Comparison of ENCODE assay signal across 14 cellular contexts in the genomic region with DNA sequence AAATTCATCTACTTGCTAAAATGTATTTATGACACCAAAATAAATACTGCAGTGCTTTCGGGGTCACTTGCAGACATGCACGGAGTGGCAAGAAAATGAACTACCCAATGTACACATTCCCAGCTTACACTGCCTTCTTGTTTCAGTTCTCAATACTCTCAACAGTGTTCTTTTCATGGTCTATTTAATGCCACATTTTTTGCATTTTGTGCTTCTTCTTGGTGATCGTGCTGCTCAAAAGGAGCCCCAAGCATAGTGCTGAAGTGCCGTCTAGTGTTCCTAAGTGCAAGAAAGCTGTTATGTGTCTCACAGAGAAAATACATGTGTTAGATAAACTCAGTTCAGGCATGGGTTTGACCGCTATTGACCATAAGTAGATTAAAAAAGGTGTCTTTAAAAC.
A peak's percentile ranks its signal among the peaks of the same experiment; 100 is the strongest.
DNase-seq lines count a peak whose midpoint lies in the region; ATAC-seq, FAIRE-seq and TF ChIP-seq lines count a peak whose summit lies in the region.
"Had no signal": no experiment of that assay in that cellular context is flagged by ENCODE, and none has a peak within 500 bp of the region (broad histone marks: within the 10 kb centered on the region; RNA-seq: fewer than 3 reads in every experiment).

No MANE protein-coding gene starts in this region.

- ATAC-seq in GM21423 (IDR thresholded peaks at IDR 0.05; ENCODE audit: unreplicated experiment): peak; percentile 91
- peak; percentile 76 for ATAC-seq in HG03342 (IDR thresholded peaks at IDR 0.05; ENCODE audit: unreplicated experiment)
- no peak for ATAC-seq in GM12878
- ATAC-seq: left cardiac atrium, upper lobe of right lung had no signal

- no peaks in the 10 kb centered on the region for H3K9me3 ChIP-seq in GM12878 (replicated peaks; ENCODE audit: control insufficient read depth, insufficient read depth, low read length)
- H3K9me3 ChIP-seq: upper lobe of right lung had no signal

- no peaks in the 10 kb centered on the region for H3K27me3 ChIP-seq in GM12878 (replicated peaks in 1 of 2; ENCODE audit: control insufficient read depth in 2 of 2, insufficient read depth in 2 of 2, low read length in 1 of 2)
- H3K27me3 ChIP-seq: upper lobe of right lung had no signal

- no peak for TF ChIP-seq CTCF in GM12878 (IDR thresholded peaks at IDR 0.05 in 2 of 3, conservative IDR thresholded peaks at IDR 0.05 in 1 of 3; ENCODE audit: control insufficient read depth in 2 of 3, extremely low read depth in 1 of 3, insufficient read depth in 1 of 3, low read depth in 3 of 3, low read length in 3 of 3)

- RAD21 ChIA-PET in GM12878 (lab: Charles Lee; ENCODE audit: unreplicated experiment): no interaction called here

- H3K27ac ChIP-seq in GM12878 (ENCODE audit: control insufficient read depth, insufficient read depth): no peak overlapping the region
- H3K27ac ChIP-seq: upper lobe of right lung had no signal

- TF ChIP-seq EP300 in GM12878 (IDR thresholded peaks at IDR 0.05; ENCODE audit: borderline replicate concordance in 1 of 2, control insufficient read depth in 1 of 2, low read depth in 2 of 2, low read length in 2 of 2): no peak

- WGBS in GM12878 (ENCODE audit: insufficient coverage, insufficient replicate concordance, low lambda C conversion rate, missing lambda C conversion rate): 0% methylated on average over 5 of the region's 5 CpGs

- POLR2A ChIA-PET in GM12878 (lab: Charles Lee): no interaction called here

- TF ChIP-seq POLR2A in GM12878 (IDR thresholded peaks at IDR 0.05; ENCODE audit: low read depth, low read length): no peak

- H3K9me3 Mint-ChIP-seq in activated T-cell treated with anti-CD3 and anti-CD28 coated beads, Interleukin-2, amount 50 U/mL, for 24 hours: peaks cover 10% of the 10 kb centered on the region
- H3K9me3 Mint-ChIP-seq: nephron had no signal

- H3K4me1 Mint-ChIP-seq in activated T-cell treated with anti-CD3 and anti-CD28 coated beads, Interleukin-2, amount 50 U/mL, for 24 hours (ENCODE audit: low read depth): no peaks in the 10 kb centered on the region

- no TSS peak for BruUV-seq in GM12878 (replicated peaks; lab: Mats Ljungman, UMichigan)

- H3K4me2 ChIP-seq in GM12878 (ENCODE audit: control insufficient read depth, insufficient read depth): no peak overlapping the region

- CTCF ChIA-PET in GM12878 (lab: Yijun Ruan, JAX): interaction anchor here (0.7 kb wide), 1 partner anchor 58 kb away, joined by 3 read pairs; no protein-coding TSS in a partner anchor

- no peaks in the 10 kb centered on the region for H3K27me3 Mint-ChIP-seq in activated T-cell treated with anti-CD3 and anti-CD28 coated beads, Interleukin-2, amount 50 U/mL, for 24 hours

- peak; percentile 64 for FAIRE-seq in GM12878 (lab: Jason Lieb, UNC)
- FAIRE-seq: GM18507 had no signal

- H3K4me1 ChIP-seq in GM12878 (ENCODE audit: control insufficient read depth, insufficient read depth, low read length): no peaks in the 10 kb centered on the region
- H3K4me1 ChIP-seq: upper lobe of right lung had no signal

- no peak overlapping the region for H3K4me3 ChIP-seq in GM12878
- H3K4me3 ChIP-seq: upper lobe of right lung had no signal

- in situ Hi-C loops in GM12878 (cut with MboI): no loop called here

- no peak for TF ChIP-seq RAD21 in GM12878 (IDR thresholded peaks at IDR 0.05; ENCODE audit: insufficient read depth, low read depth, low read length)

- H3K36me3 Mint-ChIP-seq in activated T-cell treated with anti-CD3 and anti-CD28 coated beads, Interleukin-2, amount 50 U/mL, for 24 hours (ENCODE audit: low read depth): no peaks in the 10 kb centered on the region

- H4K20me1 ChIP-seq in GM12878 (ENCODE audit: control insufficient read depth, insufficient read depth): no peaks in the 10 kb centered on the region

- H3K4me3 Mint-ChIP-seq in activated T-cell treated with anti-CD3 and anti-CD28 coated beads, Interleukin-2, amount 50 U/mL, for 24 hours: no peak overlapping the region
- H3K4me3 Mint-ChIP-seq: nephron had no signal

- intact Hi-C loops in GM12878 (cut with micrococcal nuclease; ENCODE audit: unreplicated experiment): no loop called here

- no peak overlapping the region for H2AFZ ChIP-seq in GM12878 (ENCODE audit: control insufficient read depth, low read depth, low read length)

- SMC1A ChIA-PET in GM12878 (lab: Charles Lee; ENCODE audit: uncharacterized antibody, unreplicated experiment): no interaction called here

- peak; percentile 93 for DNase-seq in DMS79 treated with DMSO at 0.1 percent for 48 hours (lab: John Stamatoyannopoulos, UW)
- DNase-seq in GM12878 (ENCODE audit: low read depth, low spot score): peak; percentile 2
- no peak for DNase-seq in activated T-cell treated with anti-CD3 and anti-CD28 coated beads, Interleukin-2, amount 50 U/mL, for 24 hours
- no peak for DNase-seq in activated CD4-positive, CD25-positive, alpha-beta regulatory T cell treated with anti-CD3 and anti-CD28 coated beads, Interleukin-2, amount 50 U/mL, for 72 hours
- no peak for DNase-seq in Kasumi-1 (lab: John Stamatoyannopoulos, UW)
- no peak for DNase-seq in NCI-H2081 (lab: John Stamatoyannopoulos, UW)
- DNase-seq: effector CD8-positive, alpha-beta T cell; left cardiac atrium; NCI-H2029; upper lobe of right lung had no signal

- H3K36me3 ChIP-seq in GM12878 (ENCODE audit: control insufficient read depth in 2 of 2, insufficient read depth in 2 of 2, low read length in 1 of 2): no peaks in the 10 kb centered on the region
- H3K36me3 ChIP-seq: upper lobe of right lung had no signal

- no peaks in the 10 kb centered on the region for H3K79me2 ChIP-seq in GM12878 (ENCODE audit: control insufficient read depth, insufficient read depth, low read length)

- H3K9ac ChIP-seq in GM12878 (ENCODE audit: control insufficient read depth, insufficient read depth, low read length): no peak overlapping the region

- no peak overlapping the region for H3K27ac Mint-ChIP-seq in activated T-cell treated with anti-CD3 and anti-CD28 coated beads, Interleukin-2, amount 50 U/mL, for 24 hours

TF ChIP-seq in GM12878, 131 proteins besides CTCF, POLR2A, EP300 and RAD21 (continues in another document):
- TF ChIP-seq MEF2B (IDR thresholded peaks at IDR 0.05; ENCODE audit: partially characterized antibody, poor library complexity, severe bottlenecking) (no peak), CBX3 (IDR thresholded peaks at IDR 0.05; ENCODE audit: borderline replicate concordance, low read depth) (no peak), ZNF207 (IDR thresholded peaks at IDR 0.05; ENCODE audit: borderline replicate concordance) (no peak)
- TF ChIP-seq, protein P1, sequence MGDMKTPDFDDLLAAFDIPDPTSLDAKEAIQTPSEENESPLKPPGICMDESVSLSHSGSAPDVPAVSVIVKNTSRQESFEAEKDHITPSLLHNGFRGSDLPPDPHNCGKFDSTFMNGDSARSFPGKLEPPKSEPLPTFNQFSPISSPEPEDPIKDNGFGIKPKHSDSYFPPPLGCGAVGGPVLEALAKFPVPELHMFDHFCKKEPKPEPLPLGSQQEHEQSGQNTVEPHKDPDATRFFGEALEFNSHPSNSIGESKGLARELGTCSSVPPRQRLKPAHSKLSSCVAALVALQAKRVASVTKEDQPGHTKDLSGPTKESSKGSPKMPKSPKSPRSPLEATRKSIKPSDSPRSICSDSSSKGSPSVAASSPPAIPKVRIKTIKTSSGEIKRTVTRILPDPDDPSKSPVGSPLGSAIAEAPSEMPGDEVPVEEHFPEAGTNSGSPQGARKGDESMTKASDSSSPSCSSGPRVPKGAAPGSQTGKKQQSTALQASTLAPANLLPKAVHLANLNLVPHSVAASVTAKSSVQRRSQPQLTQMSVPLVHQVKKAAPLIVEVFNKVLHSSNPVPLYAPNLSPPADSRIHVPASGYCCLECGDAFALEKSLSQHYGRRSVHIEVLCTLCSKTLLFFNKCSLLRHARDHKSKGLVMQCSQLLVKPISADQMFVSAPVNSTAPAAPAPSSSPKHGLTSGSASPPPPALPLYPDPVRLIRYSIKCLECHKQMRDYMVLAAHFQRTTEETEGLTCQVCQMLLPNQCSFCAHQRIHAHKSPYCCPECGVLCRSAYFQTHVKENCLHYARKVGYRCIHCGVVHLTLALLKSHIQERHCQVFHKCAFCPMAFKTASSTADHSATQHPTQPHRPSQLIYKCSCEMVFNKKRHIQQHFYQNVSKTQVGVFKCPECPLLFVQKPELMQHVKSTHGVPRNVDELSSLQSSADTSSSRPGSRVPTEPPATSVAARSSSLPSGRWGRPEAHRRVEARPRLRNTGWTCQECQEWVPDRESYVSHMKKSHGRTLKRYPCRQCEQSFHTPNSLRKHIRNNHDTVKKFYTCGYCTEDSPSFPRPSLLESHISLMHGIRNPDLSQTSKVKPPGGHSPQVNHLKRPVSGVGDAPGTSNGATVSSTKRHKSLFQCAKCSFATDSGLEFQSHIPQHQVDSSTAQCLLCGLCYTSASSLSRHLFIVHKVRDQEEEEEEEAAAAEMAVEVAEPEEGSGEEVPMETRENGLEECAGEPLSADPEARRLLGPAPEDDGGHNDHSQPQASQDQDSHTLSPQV (IDR thresholded peaks at IDR 0.05): no peak
- TF ChIP-seq, protein P2, sequence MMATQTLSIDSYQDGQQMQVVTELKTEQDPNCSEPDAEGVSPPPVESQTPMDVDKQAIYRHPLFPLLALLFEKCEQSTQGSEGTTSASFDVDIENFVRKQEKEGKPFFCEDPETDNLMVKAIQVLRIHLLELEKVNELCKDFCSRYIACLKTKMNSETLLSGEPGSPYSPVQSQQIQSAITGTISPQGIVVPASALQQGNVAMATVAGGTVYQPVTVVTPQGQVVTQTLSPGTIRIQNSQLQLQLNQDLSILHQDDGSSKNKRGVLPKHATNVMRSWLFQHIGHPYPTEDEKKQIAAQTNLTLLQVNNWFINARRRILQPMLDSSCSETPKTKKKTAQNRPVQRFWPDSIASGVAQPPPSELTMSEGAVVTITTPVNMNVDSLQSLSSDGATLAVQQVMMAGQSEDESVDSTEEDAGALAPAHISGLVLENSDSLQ (IDR thresholded peaks at IDR 0.05): no peak
- TF ChIP-seq, protein P3, sequence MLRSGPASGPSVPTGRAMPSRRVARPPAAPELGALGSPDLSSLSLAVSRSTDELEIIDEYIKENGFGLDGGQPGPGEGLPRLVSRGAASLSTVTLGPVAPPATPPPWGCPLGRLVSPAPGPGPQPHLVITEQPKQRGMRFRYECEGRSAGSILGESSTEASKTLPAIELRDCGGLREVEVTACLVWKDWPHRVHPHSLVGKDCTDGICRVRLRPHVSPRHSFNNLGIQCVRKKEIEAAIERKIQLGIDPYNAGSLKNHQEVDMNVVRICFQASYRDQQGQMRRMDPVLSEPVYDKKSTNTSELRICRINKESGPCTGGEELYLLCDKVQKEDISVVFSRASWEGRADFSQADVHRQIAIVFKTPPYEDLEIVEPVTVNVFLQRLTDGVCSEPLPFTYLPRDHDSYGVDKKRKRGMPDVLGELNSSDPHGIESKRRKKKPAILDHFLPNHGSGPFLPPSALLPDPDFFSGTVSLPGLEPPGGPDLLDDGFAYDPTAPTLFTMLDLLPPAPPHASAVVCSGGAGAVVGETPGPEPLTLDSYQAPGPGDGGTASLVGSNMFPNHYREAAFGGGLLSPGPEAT (IDR thresholded peaks at IDR 0.05; ENCODE audit: low read depth): no peak

Comparison
In these comparisons a context has a peak if more than half of its experiments do, and no peak if none do; other contexts are left out.
1. DNase-seq: peak in DMS79 treated with DMSO at 0.1 percent for 48 hours (single experiment) and GM12878 (single experiment); none in activated T-cell treated with anti-CD3 and anti-CD28 coated beads, Interleukin-2, amount 50 U/mL, for 24 hours (single experiment), activated CD4-positive, CD25-positive, alpha-beta regulatory T cell treated with anti-CD3 and anti-CD28 coated beads, Interleukin-2, amount 50 U/mL, for 72 hours (single experiment), Kasumi-1 (0 of 2) and NCI-H2081 (0 of 2).